ENCODE assay signal across 9 cellular contexts in the genomic region with DNA sequence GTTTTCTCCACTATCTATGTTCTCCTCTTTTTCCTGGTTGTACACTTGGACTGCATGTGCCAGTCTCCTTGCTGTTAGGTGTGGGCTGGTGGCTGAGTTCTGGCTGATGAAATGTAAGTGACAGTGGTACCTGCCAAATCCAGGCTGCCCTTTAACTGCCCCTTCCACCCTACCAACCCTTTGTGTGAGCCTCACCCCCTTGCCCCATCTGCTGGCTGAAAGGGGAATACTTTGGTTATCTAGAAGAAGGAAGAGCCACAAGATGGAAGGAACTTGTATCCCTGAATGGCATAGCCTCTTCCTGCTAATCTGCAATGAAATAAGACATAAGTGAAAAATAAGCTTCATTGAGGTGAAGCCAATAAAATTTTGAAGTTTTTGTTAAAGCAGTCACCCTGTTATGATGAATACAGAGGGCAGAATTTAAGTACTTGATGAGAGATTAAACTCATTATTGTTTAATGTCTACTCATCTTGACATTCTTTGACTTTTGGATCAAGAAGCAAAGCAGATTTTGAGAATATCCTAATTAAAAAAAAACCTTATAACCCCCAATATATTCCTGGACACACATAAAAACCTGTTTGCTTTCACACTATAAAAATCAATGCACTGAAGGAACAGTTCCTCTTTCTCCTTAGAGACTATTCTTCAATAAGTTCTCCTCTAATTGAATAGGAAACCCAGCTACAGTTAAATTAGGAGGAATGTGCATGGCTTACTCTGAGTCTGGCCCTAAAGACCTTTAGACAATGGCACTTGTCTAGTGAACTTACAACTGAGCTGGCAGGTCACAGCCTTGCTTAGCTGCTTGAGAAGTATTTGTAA.
A peak's percentile ranks its signal among the peaks of the same experiment; 100 is the strongest.
DNase-seq lines count a peak whose midpoint lies in the region; ATAC-seq and TF ChIP-seq lines count a peak whose summit lies in the region.
"Had no signal": no experiment of that assay in that cellular context is flagged by ENCODE, and none has a peak within 500 bp of the region (broad histone marks: within the 10 kb centered on the region; RNA-seq: fewer than 3 reads in every experiment).

No MANE protein-coding gene starts in this region.

- ATAC-seq in activated CD4-positive, CD25-positive, alpha-beta regulatory T cell treated with anti-CD3 and anti-CD28 coated beads, Interleukin-2, amount 50 U/mL, for 24 hours, result no peak
- ATAC-seq in naive B cell (ENCODE audit: low read depth in 2 of 2) (peak; percentile 22 to 38), GM19035 (IDR thresholded peaks at IDR 0.05; ENCODE audit: unreplicated experiment) (no peak)

- H3K4me1 Mint-ChIP-seq in IgD-negative memory B cell (peaks cover 37 to 44% (median 44%) of the 10 kb centered on the region in 3 donors), naive B cell (peaks cover 50 to 70% (median 65%) of the 10 kb centered on the region in 3 donors)

- BruUV-seq in mammary epithelial cell (replicated peaks; lab: Mats Ljungman, UMichigan), result no TSS peak

- no peaks in the 10 kb centered on the region for H3K36me3 Mint-ChIP-seq in IgD-negative memory B cell
- H3K36me3 Mint-ChIP-seq in naive B cell, result no peaks in the 10 kb centered on the region

- peak overlapping the region; percentile 4 to 36 (median 21) for H3K27ac Mint-ChIP-seq in IgD-negative memory B cell
- H3K27ac Mint-ChIP-seq in naive B cell, result peak overlapping the region; percentile 26 to 97 (median 52)

- CTCF ChIA-PET in mammary epithelial cell (lab: Charles Lee; ENCODE audit: low non-redundant PET), result interaction anchor here (0.7 kb wide), 1 partner anchor 241 kb away, joined by 7 read pairs; no protein-coding TSS in a partner anchor

- intact Hi-C loops in mammary epithelial cell (cut with micrococcal nuclease), result loop anchor here (1.0 to 5.0 kb wide), 6 partner anchors 163 to 1026 kb away; no protein-coding TSS in a partner anchor

- dilution Hi-C loops in mammary epithelial cell (cut with HindIII; ENCODE audit: low sequenced_read_pairs), result loop anchor here (5.0 kb wide), 1 partner anchor 94 kb away; no protein-coding TSS in a partner anchor

- in situ Hi-C loops in mammary epithelial cell (cut with MboI; ENCODE audit: low sequenced_read_pairs in 2 of 2), result loop anchor here in 1 of 2 donors (25.0 kb wide), 1 partner anchor 1021 kb away; no protein-coding TSS in a partner anchor

- H3K4me1 ChIP-seq in SJCRH30, result peaks cover 17% of the 10 kb centered on the region
- H3K4me1 ChIP-seq in mammary epithelial cell (ENCODE audit: insufficient read depth, low read length), result no peaks in the 10 kb centered on the region

- H3K27ac ChIP-seq in SJCRH30 (no peak overlapping the region), mammary epithelial cell (ENCODE audit: insufficient read depth, low read depth, low read length) (no peak overlapping the region)

- no peaks in the 10 kb centered on the region for H3K79me2 ChIP-seq in mammary epithelial cell (ENCODE audit: insufficient read depth, low read length)

- TF ChIP-seq CTCF in mammary epithelial cell (conservative IDR thresholded peaks at IDR 0.05 in 1 of 2, IDR thresholded peaks at IDR 0.05 in 1 of 2; ENCODE audit: extremely low read depth in 1 of 2, insufficient read depth in 1 of 2, low read depth in 1 of 2, low read length in 2 of 2), result peak; percentile 66 to 75

- no peaks in the 10 kb centered on the region for H3K9me3 ChIP-seq in SJCRH30 (replicated peaks)
- no peaks in the 10 kb centered on the region for H3K9me3 ChIP-seq in mammary epithelial cell (replicated peaks; ENCODE audit: insufficient read depth, low read length)

- H3K9me3 Mint-ChIP-seq in IgD-negative memory B cell (no peaks in the 10 kb centered on the region), naive B cell (no peaks in the 10 kb centered on the region)
- H3K9me3 Mint-ChIP-seq: central memory CD8-positive, alpha-beta T cell had no signal

- no peaks in the 10 kb centered on the region for H3K27me3 ChIP-seq in SJCRH30
- no peaks in the 10 kb centered on the region for H3K27me3 ChIP-seq in mammary epithelial cell (ENCODE audit: insufficient read depth, low read length)

- DNase-seq in activated CD4-positive, CD25-positive, alpha-beta regulatory T cell (lab: John Stamatoyannopoulos, UW), result peak in 3 of 4 experiments; percentile 4 to 13 (median 12)
- DNase-seq in SJCRH30 (peak; percentile 48 to 69), mammary epithelial cell (peak; percentile 55), naive B cell (peak; percentile 55), globus pallidus (ENCODE audit: low spot score) (no peak)

- no peak overlapping the region for H2AFZ ChIP-seq in mammary epithelial cell (ENCODE audit: low read depth, low read length)

- H3K9ac ChIP-seq in mammary epithelial cell (ENCODE audit: insufficient read depth, low read length), result no peak overlapping the region

- no peaks in the 10 kb centered on the region for H4K20me1 ChIP-seq in mammary epithelial cell (ENCODE audit: insufficient read depth, low read length)

- H3K27me3 Mint-ChIP-seq in IgD-negative memory B cell, result no peaks in the 10 kb centered on the region
- no peaks in the 10 kb centered on the region for H3K27me3 Mint-ChIP-seq in naive B cell
- H3K27me3 Mint-ChIP-seq: central memory CD8-positive, alpha-beta T cell had no signal

- H3K4me3 ChIP-seq in SJCRH30 (no peak overlapping the region), mammary epithelial cell (replicated peaks in 1 of 3; ENCODE audit: insufficient read depth in 1 of 3, low read depth in 2 of 3, low read length in 3 of 3) (no peak overlapping the region)

- H3K36me3 ChIP-seq in SJCRH30 (no peaks in the 10 kb centered on the region), mammary epithelial cell (ENCODE audit: insufficient read depth, low read length) (no peaks in the 10 kb centered on the region)

- H3K4me2 ChIP-seq in mammary epithelial cell (ENCODE audit: insufficient read depth, low read depth, low read length), result no peak overlapping the region

- H3K4me3 Mint-ChIP-seq in IgD-negative memory B cell (peak overlapping the region in 2 of 4 donors; percentile 28 to 87), naive B cell (peak overlapping the region; percentile 1 to 79 (median 16))
- H3K4me3 Mint-ChIP-seq: central memory CD8-positive, alpha-beta T cell had no signal

Comparison
In these comparisons a context has a peak if more than half of its experiments do, and no peak if none do; other contexts are left out.
1. ATAC-seq: peak in naive B cell (2 of 2); none in activated CD4-positive, CD25-positive, alpha-beta regulatory T cell treated with anti-CD3 and anti-CD28 coated beads, Interleukin-2, amount 50 U/mL, for 24 hours (0 of 2) and GM19035 (single experiment).